In the genomic region with DNA sequence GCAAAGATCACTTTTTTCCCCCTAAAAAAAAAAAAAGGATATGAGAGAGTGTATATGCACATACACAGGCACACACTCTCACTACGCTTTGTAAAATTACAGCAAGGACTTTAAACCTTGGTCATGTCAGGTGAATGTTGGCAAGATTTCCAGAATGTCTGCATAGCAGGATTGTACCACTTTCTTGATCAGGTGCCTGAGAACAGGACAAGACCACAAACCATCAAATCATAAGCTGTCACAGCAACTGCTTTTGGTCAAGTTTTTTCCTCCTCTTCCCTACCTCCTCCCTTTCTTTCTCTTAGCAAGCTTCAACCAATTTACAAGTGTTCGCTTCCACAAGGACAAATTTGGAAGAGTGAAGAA, we compare ENCODE assay signal across 2 cellular contexts.
TF ChIP-seq lines count a peak whose summit lies in the region.

No MANE protein-coding gene starts in this region.

TF ChIP-seq in HEK293, 187 proteins besides CTCF, POLR2A, EP300 and RAD21 (continued from another document):
- TF ChIP-seq, protein P1, sequence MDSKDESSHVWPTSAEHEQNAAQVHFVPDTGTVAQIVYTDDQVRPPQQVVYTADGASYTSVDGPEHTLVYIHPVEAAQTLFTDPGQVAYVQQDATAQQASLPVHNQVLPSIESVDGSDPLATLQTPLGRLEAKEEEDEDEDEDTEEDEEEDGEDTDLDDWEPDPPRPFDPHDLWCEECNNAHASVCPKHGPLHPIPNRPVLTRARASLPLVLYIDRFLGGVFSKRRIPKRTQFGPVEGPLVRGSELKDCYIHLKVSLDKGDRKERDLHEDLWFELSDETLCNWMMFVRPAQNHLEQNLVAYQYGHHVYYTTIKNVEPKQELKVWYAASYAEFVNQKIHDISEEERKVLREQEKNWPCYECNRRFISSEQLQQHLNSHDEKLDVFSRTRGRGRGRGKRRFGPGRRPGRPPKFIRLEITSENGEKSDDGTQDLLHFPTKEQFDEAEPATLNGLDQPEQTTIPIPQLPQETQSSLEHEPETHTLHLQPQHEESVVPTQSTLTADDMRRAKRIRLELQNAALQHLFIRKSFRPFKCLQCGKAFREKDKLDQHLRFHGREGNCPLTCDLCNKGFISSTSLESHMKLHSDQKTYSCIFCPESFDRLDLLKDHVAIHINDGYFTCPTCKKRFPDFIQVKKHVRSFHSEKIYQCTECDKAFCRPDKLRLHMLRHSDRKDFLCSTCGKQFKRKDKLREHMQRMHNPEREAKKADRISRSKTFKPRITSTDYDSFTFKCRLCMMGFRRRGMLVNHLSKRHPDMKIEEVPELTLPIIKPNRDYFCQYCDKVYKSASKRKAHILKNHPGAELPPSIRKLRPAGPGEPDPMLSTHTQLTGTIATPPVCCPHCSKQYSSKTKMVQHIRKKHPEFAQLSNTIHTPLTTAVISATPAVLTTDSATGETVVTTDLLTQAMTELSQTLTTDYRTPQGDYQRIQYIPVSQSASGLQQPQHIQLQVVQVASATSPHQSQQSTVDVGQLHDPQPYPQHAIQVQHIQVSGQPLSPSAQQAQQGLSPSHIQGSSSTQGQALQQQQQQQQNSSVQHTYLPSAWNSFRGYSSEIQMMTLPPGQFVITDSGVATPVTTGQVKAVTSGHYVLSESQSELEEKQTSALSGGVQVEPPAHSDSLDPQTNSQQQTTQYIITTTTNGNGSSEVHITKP (tag by site-specific recombination; IDR thresholded peaks at IDR 0.05): peak; percentile 61

TF ChIP-seq in HepG2, 621 proteins besides CTCF, POLR2A, EP300 and RAD21 (continued from another document):
- TF ChIP-seq, protein P1 (CRISPR knock-in tag; IDR thresholded peaks at IDR 0.05; ENCODE audit: low read depth): peak; percentile 93
- TF ChIP-seq HNF4A (CRISPR knock-in tag; IDR thresholded peaks at IDR 0.05) (peak; percentile 53), RFX1 (IDR thresholded peaks at IDR 0.05) (no peak), ZBTB7A (CRISPR knock-in tag; IDR thresholded peaks at IDR 0.05) (no peak)
